In genomic region chrY:21028506-21028905, GRCh38 we compare ENCODE assay signal across 16 cellular contexts.
A peak's percentile ranks its signal among the peaks of the same experiment; 100 is the strongest.
DNase-seq lines count a peak whose midpoint lies in the region; ATAC-seq and TF ChIP-seq lines count a peak whose summit lies in the region.
"Had no signal": no experiment of that assay in that cellular context is flagged by ENCODE, and none has a peak within 500 bp of the region (broad histone marks: within the 10 kb centered on the region; RNA-seq: fewer than 3 reads in every experiment).

No MANE protein-coding gene starts in this region.

- no peaks in the 10 kb centered on the region for H3K9me3 Mint-ChIP-seq in activated naive CD4-positive, alpha-beta T cell treated with anti-CD3 and anti-CD28 coated beads, Interleukin-2, amount 50 U/mL, for 72 hours
- H3K9me3 Mint-ChIP-seq in T-helper 2 cell treated with Interferon-gamma antibody and Interleukin-4, amounts not matched to agents 5 μg/mL and 100 μg/mL, for 36 hours, result peaks cover 3% of the 10 kb centered on the region
- H3K9me3 Mint-ChIP-seq: CD4-positive, alpha-beta T cell; CD8-positive, alpha-beta memory T cell; H9 had no signal

- TF ChIP-seq EP300 in transverse colon (IDR thresholded peaks at IDR 0.05; ENCODE audit: low read depth), result no peak

- no peaks in the 10 kb centered on the region for H3K9me3 ChIP-seq in transverse colon
- H3K9me3 ChIP-seq: BLaER1 had no signal

- ATAC-seq in activated naive CD4-positive, alpha-beta T cell treated with anti-CD3 and anti-CD28 coated beads, Interleukin-2, amount 50 U/mL, for 72 hours, result peak; percentile 20 to 35
- ATAC-seq: GM23338, HCT116 had no signal

- 44% methylated on average over 3 of the region's 3 CpGs; no CpG with 5 or more reads in 1 of the 2 donors for WGBS in transverse colon (ENCODE audit: low coverage in 1 of 2), 2 donors

- TF ChIP-seq POLR2A in transverse colon (IDR thresholded peaks at IDR 0.05), result no peak

- H3K4me3 ChIP-seq in transverse colon, result no peak overlapping the region
- H3K4me3 ChIP-seq: BLaER1, GM23338 had no signal

- TF ChIP-seq CTCF in transverse colon (IDR thresholded peaks at IDR 0.05), result no peak

- H3K4me1 Mint-ChIP-seq in T-helper 2 cell treated with Interferon-gamma antibody and Interleukin-4, amounts not matched to agents 5 μg/mL and 100 μg/mL, for 36 hours (ENCODE audit: low read depth), result peaks cover 40% of the 10 kb centered on the region
- H3K4me1 Mint-ChIP-seq: GM23338, H9 had no signal

- no peaks in the 10 kb centered on the region for H3K27me3 Mint-ChIP-seq in T-helper 2 cell treated with Interferon-gamma antibody and Interleukin-4, amounts not matched to agents 5 μg/mL and 100 μg/mL, for 36 hours (ENCODE audit: low read depth)
- H3K27me3 Mint-ChIP-seq: CD4-positive, alpha-beta T cell; CD8-positive, alpha-beta memory T cell had no signal

- in situ Hi-C loops in transverse colon (cut with MboI; ENCODE audit: low pct_ligation_motif_present in 1 of 4, low pct_unique_long_range_greater_than_20kb in 1 of 4, low sequenced_read_pairs in 3 of 4), result no loop called here

- peak overlapping the region; percentile 12 for H3K4me3 Mint-ChIP-seq in T-helper 2 cell treated with Interferon-gamma antibody and Interleukin-4, amounts not matched to agents 5 μg/mL and 100 μg/mL, for 36 hours
- H3K4me3 Mint-ChIP-seq: CD4-positive, alpha-beta T cell; CD8-positive, alpha-beta memory T cell; GM23338; H9 had no signal

- no peaks in the 10 kb centered on the region for H3K27me3 ChIP-seq in transverse colon
- H3K27me3 ChIP-seq: BLaER1 had no signal

- H3K27ac ChIP-seq in transverse colon, result no peak overlapping the region
- H3K27ac ChIP-seq: BLaER1, C4-2B had no signal

- DNase-seq in activated naive CD4-positive, alpha-beta T cell treated with anti-CD3 and anti-CD28 coated beads, Interleukin-2, amount 50 U/mL, for 72 hours (ENCODE audit: low spot score in 2 of 2), result no peak
- DNase-seq in activated naive CD4-positive, alpha-beta T cell (lab: John Stamatoyannopoulos, UW), result no peak
- peak; percentile 2 for DNase-seq in NCI-H69 (lab: John Stamatoyannopoulos, UW)
- no peak for DNase-seq in T-helper 2 cell treated with Interferon-gamma antibody and Interleukin-4, amounts not matched to agents 5 μg/mL and 100 μg/mL, for 36 hours (ENCODE audit: low spot score)
- DNase-seq in transverse colon, result no peak
- no peak for DNase-seq in NCI-H2171 treated with DMSO at 0.1 percent for 48 hours (lab: John Stamatoyannopoulos, UW)
- DNase-seq: CD4-positive, alpha-beta T cell; CD8-positive, alpha-beta memory T cell; DMS 273 treated with DMSO at 0.1 percent for 48 hours; DMS79 treated with DMSO at 0.1 percent for 48 hours; GF-D8; H9 had no signal

- no peaks in the 10 kb centered on the region for H3K36me3 Mint-ChIP-seq in activated naive CD4-positive, alpha-beta T cell treated with anti-CD3 and anti-CD28 coated beads, Interleukin-2, amount 50 U/mL, for 72 hours
- peaks cover 7% of the 10 kb centered on the region for H3K36me3 Mint-ChIP-seq in T-helper 2 cell treated with Interferon-gamma antibody and Interleukin-4, amounts not matched to agents 5 μg/mL and 100 μg/mL, for 36 hours (ENCODE audit: low read depth)
- H3K36me3 Mint-ChIP-seq: CD8-positive, alpha-beta memory T cell had no signal

- H3K4me1 ChIP-seq in transverse colon, result no peaks in the 10 kb centered on the region
- H3K4me1 ChIP-seq: BLaER1 had no signal

- intact Hi-C loops in transverse colon (cut with DNase I; ENCODE audit: low total_unique reads), result no loop called here

- no peaks in the 10 kb centered on the region for H3K36me3 ChIP-seq in transverse colon
- H3K36me3 ChIP-seq: BLaER1 had no signal

- no peak overlapping the region for H3K27ac Mint-ChIP-seq in activated naive CD4-positive, alpha-beta T cell treated with anti-CD3 and anti-CD28 coated beads, Interleukin-2, amount 50 U/mL, for 72 hours
- no peak overlapping the region for H3K27ac Mint-ChIP-seq in T-helper 2 cell treated with Interferon-gamma antibody and Interleukin-4, amounts not matched to agents 5 μg/mL and 100 μg/mL, for 36 hours
- H3K27ac Mint-ChIP-seq: CD4-positive, alpha-beta T cell; CD8-positive, alpha-beta memory T cell; GM23338; H9 had no signal
